ENCODE assay signal across 19 cellular contexts in genomic region chr9:68648164-68648563, GRCh38. TPM values are rescaled to one million over a fixed set of nuclear protein-coding genes. Genes with fewer than 3 reads are reported as not detected.
DNase-seq lines count a peak whose midpoint lies in the region; ATAC-seq and TF ChIP-seq lines count a peak whose summit lies in the region.
"Had no signal": no experiment of that assay in that cellular context is flagged by ENCODE, and none has a peak within 500 bp of the region (broad histone marks: within the 10 kb centered on the region; RNA-seq: fewer than 3 reads in every experiment).

No MANE protein-coding gene starts in this region.

- H3K9me3 ChIP-seq in mucosa of descending colon (no peaks in the 10 kb centered on the region), smooth muscle cell (replicated peaks; ENCODE audit: low read depth) (no peaks in the 10 kb centered on the region)
- H3K9me3 ChIP-seq: A549, BLaER1 had no signal

- no peaks in the 10 kb centered on the region for H3K27me3 Mint-ChIP-seq in activated CD4-positive, alpha-beta T cell treated with anti-CD3 and anti-CD28 coated beads, Interleukin-2, amount 10 ng/mL, durations not matched to agents 24 days and 14 days
- H3K27me3 Mint-ChIP-seq in activated T-helper 2 cell treated with anti-CD3 and anti-CD28 coated beads, Interferon-gamma antibody, Interleukin-2, Interleukin-4, amounts not matched to agents 10 μg/mL and 5 μg/mL and 100 μg/mL, durations not matched to agents 14 hours and 24 hours and 36 hours (ENCODE audit: low read depth), result no peaks in the 10 kb centered on the region
- no peaks in the 10 kb centered on the region for H3K27me3 Mint-ChIP-seq in stimulated activated naive B cell treated with anti-CD40 and anti-IgM and Interleukin-4, amounts not matched to agents 10 μg/mL and 1 μg/mL and 100 μg/mL, for 72 hours

- H2AFZ ChIP-seq in smooth muscle cell (ENCODE audit: low read depth), result no peak overlapping the region

- H3K4me2 ChIP-seq in smooth muscle cell, result no peak overlapping the region
- H3K4me2 ChIP-seq: A549, BLaER1 had no signal

- no peaks in the 10 kb centered on the region for H3K27me3 ChIP-seq in smooth muscle cell (ENCODE audit: low read depth)
- H3K27me3 ChIP-seq: BLaER1 had no signal

- H3K36me3 ChIP-seq in mucosa of descending colon (ENCODE audit: low read depth), result no peaks in the 10 kb centered on the region
- no peaks in the 10 kb centered on the region for H3K36me3 ChIP-seq in smooth muscle cell (ENCODE audit: low read depth)
- H3K36me3 ChIP-seq: BLaER1 had no signal

- no peaks in the 10 kb centered on the region for H4K20me1 ChIP-seq in smooth muscle cell (ENCODE audit: low read depth)
- H4K20me1 ChIP-seq: BLaER1 had no signal

- H3K4me1 Mint-ChIP-seq in activated CD4-positive, alpha-beta T cell treated with anti-CD3 and anti-CD28 coated beads, Interleukin-2, amount 10 ng/mL, durations not matched to agents 24 days and 14 days, result peaks cover 43% of the 10 kb centered on the region
- peaks cover 60% of the 10 kb centered on the region for H3K4me1 Mint-ChIP-seq in activated T-helper 2 cell treated with anti-CD3 and anti-CD28 coated beads, Interferon-gamma antibody, Interleukin-2, Interleukin-4, amounts not matched to agents 10 μg/mL and 5 μg/mL and 100 μg/mL, durations not matched to agents 14 hours and 24 hours and 36 hours (ENCODE audit: low read depth)
- peaks cover 60 to 87% of the 10 kb centered on the region in 2 donors for H3K4me1 Mint-ChIP-seq in stimulated activated naive B cell treated with anti-CD40 and anti-IgM and Interleukin-4, amounts not matched to agents 10 μg/mL and 1 μg/mL and 100 μg/mL, for 72 hours

- H3K27ac Mint-ChIP-seq in activated CD4-positive, alpha-beta T cell treated with anti-CD3 and anti-CD28 coated beads, Interleukin-2, amount 10 ng/mL, durations not matched to agents 24 days and 14 days, result peak overlapping the region; percentile 61
- H3K27ac Mint-ChIP-seq in activated T-helper 2 cell treated with anti-CD3 and anti-CD28 coated beads, Interferon-gamma antibody, Interleukin-2, Interleukin-4, amounts not matched to agents 10 μg/mL and 5 μg/mL and 100 μg/mL, durations not matched to agents 14 hours and 24 hours and 36 hours, result peak overlapping the region; percentile 44
- peak overlapping the region; percentile 81 for H3K27ac Mint-ChIP-seq in stimulated activated naive B cell treated with anti-CD40 and anti-IgM and Interleukin-4, amounts not matched to agents 10 μg/mL and 1 μg/mL and 100 μg/mL, for 72 hours
- H3K27ac Mint-ChIP-seq: CD4-positive, alpha-beta memory T cell had no signal

- DNase-seq in activated CD4-positive, alpha-beta T cell treated with anti-CD3 and anti-CD28 coated beads, Interleukin-2, amount 10 ng/mL, durations not matched to agents 24 days and 14 days, result no peak
- DNase-seq in activated CD4-positive, alpha-beta T cell treated with anti-CD3 and anti-CD28 coated beads, Interleukin-2, amount 50 U/mL, for 1 hour, result no peak
- no peak for DNase-seq in activated T-helper 2 cell treated with anti-CD3 and anti-CD28 coated beads, Interferon-gamma antibody, Interleukin-2, Interleukin-4, amounts not matched to agents 10 μg/mL and 5 μg/mL and 100 μg/mL, durations not matched to agents 14 hours and 24 hours and 36 hours (ENCODE audit: low spot score)
- no peak for DNase-seq in mucosa of descending colon
- no peak for DNase-seq in stimulated activated naive B cell treated with anti-CD40 and anti-IgM and Interleukin-4, amounts not matched to agents 10 μg/mL and 1 μg/mL and 100 μg/mL, for 72 hours
- no peak for DNase-seq in DMS79 treated with DMSO at 0.1 percent for 48 hours (lab: John Stamatoyannopoulos, UW)
- DNase-seq in smooth muscle cell (lab: John Stamatoyannopoulos, UW; ENCODE audit: unreplicated experiment), result no peak
- no peak for DNase-seq in activated naive CD4-positive, alpha-beta T cell treated with Interleukin-2 at 50 U/mL for 16 hours
- DNase-seq: AML-193; CD4-positive, alpha-beta memory T cell; DMS153; DMS79; GF-D8; GOT3; H7 had no signal

- peaks cover 13% of the 10 kb centered on the region for H3K9me3 Mint-ChIP-seq in activated CD4-positive, alpha-beta T cell treated with anti-CD3 and anti-CD28 coated beads, Interleukin-2, amount 10 ng/mL, durations not matched to agents 24 days and 14 days
- no peaks in the 10 kb centered on the region for H3K9me3 Mint-ChIP-seq in activated T-helper 2 cell treated with anti-CD3 and anti-CD28 coated beads, Interferon-gamma antibody, Interleukin-2, Interleukin-4, amounts not matched to agents 10 μg/mL and 5 μg/mL and 100 μg/mL, durations not matched to agents 14 hours and 24 hours and 36 hours
- peaks cover 0 to 9% of the 10 kb centered on the region in 2 donors for H3K9me3 Mint-ChIP-seq in stimulated activated naive B cell treated with anti-CD40 and anti-IgM and Interleukin-4, amounts not matched to agents 10 μg/mL and 1 μg/mL and 100 μg/mL, for 72 hours
- H3K9me3 Mint-ChIP-seq: CD4-positive, alpha-beta memory T cell had no signal

- no peak overlapping the region for H3K9ac ChIP-seq in smooth muscle cell (ENCODE audit: low read depth)
- H3K9ac ChIP-seq: BLaER1 had no signal

- H3K79me2 ChIP-seq in smooth muscle cell (ENCODE audit: low read depth), result no peaks in the 10 kb centered on the region

- H3K4me3 Mint-ChIP-seq in activated CD4-positive, alpha-beta T cell treated with anti-CD3 and anti-CD28 coated beads, Interleukin-2, amount 10 ng/mL, durations not matched to agents 24 days and 14 days, result no peak overlapping the region
- H3K4me3 Mint-ChIP-seq in activated T-helper 2 cell treated with anti-CD3 and anti-CD28 coated beads, Interferon-gamma antibody, Interleukin-2, Interleukin-4, amounts not matched to agents 10 μg/mL and 5 μg/mL and 100 μg/mL, durations not matched to agents 14 hours and 24 hours and 36 hours (ENCODE audit: low read depth), result no peak overlapping the region
- no peak overlapping the region for H3K4me3 Mint-ChIP-seq in stimulated activated naive B cell treated with anti-CD40 and anti-IgM and Interleukin-4, amounts not matched to agents 10 μg/mL and 1 μg/mL and 100 μg/mL, for 72 hours
- H3K4me3 Mint-ChIP-seq: CD14-positive monocyte; CD4-positive, alpha-beta memory T cell had no signal

- WGBS in smooth muscle cell (ENCODE audit: low lambda C conversion rate), result 71% methylated on average over 3 of the region's 3 CpGs

- no peaks in the 10 kb centered on the region for H3F3A ChIP-seq in smooth muscle cell (ENCODE audit: low read depth)

- H3K27ac ChIP-seq in smooth muscle cell (ENCODE audit: low read depth), result no peak overlapping the region
- H3K27ac ChIP-seq: 22Rv1, A549, BLaER1 had no signal

- H3K4me3 ChIP-seq in mucosa of descending colon, result no peak overlapping the region
- no peak overlapping the region for H3K4me3 ChIP-seq in smooth muscle cell
- H3K4me3 ChIP-seq: A549, BLaER1 had no signal

- H3K4me1 ChIP-seq in mucosa of descending colon (ENCODE audit: low read depth) (peaks cover 10% of the 10 kb centered on the region), smooth muscle cell (ENCODE audit: low read depth) (no peaks in the 10 kb centered on the region)
- H3K4me1 ChIP-seq: A549 had no signal

- ATAC-seq in mucosa of descending colon, result peak; percentile 63
- no peak for ATAC-seq in stimulated activated naive B cell treated with anti-CD40 and anti-IgM and Interleukin-4, amounts not matched to agents 10 μg/mL and 1 μg/mL and 100 μg/mL, for 72 hours (replicated peaks)
- ATAC-seq: A549 had no signal

- no peak for TF ChIP-seq CTCF in mucosa of descending colon (IDR thresholded peaks at IDR 0.05)
- TF ChIP-seq CTCF in smooth muscle cell (IDR thresholded peaks at IDR 0.05; ENCODE audit: borderline replicate concordance, insufficient read depth, poor library complexity, severe bottlenecking), result no peak

- peaks cover 4% of the 10 kb centered on the region for H3K36me3 Mint-ChIP-seq in activated CD4-positive, alpha-beta T cell treated with anti-CD3 and anti-CD28 coated beads, Interleukin-2, amount 10 ng/mL, durations not matched to agents 24 days and 14 days (ENCODE audit: low read depth)
- peaks cover 3% of the 10 kb centered on the region for H3K36me3 Mint-ChIP-seq in activated T-helper 2 cell treated with anti-CD3 and anti-CD28 coated beads, Interferon-gamma antibody, Interleukin-2, Interleukin-4, amounts not matched to agents 10 μg/mL and 5 μg/mL and 100 μg/mL, durations not matched to agents 14 hours and 24 hours and 36 hours (ENCODE audit: low read depth)
- peaks cover 0 to 14% of the 10 kb centered on the region in 2 donors for H3K36me3 Mint-ChIP-seq in stimulated activated naive B cell treated with anti-CD40 and anti-IgM and Interleukin-4, amounts not matched to agents 10 μg/mL and 1 μg/mL and 100 μg/mL, for 72 hours
- H3K36me3 Mint-ChIP-seq: CD14-positive monocyte; CD4-positive, alpha-beta memory T cell had no signal

- intact Hi-C loops in activated CD4-positive, alpha-beta T cell treated with anti-CD3 and anti-CD28 coated beads, Interleukin-2, amount 10 ng/mL, durations not matched to agents 24 days and 14 days (cut with micrococcal nuclease), result no loop called here
- intact Hi-C loops in activated T-helper 2 cell treated with anti-CD3 and anti-CD28 coated beads, Interferon-gamma antibody, Interleukin-2, Interleukin-4, amounts not matched to agents 10 μg/mL and 5 μg/mL and 100 μg/mL, durations not matched to agents 14 hours and 24 hours and 36 hours (cut with micrococcal nuclease), result no loop called here
- intact Hi-C loops in mucosa of descending colon (cut with DNase I, micrococcal nuclease), result no loop called here

RNA-seq across cellular contexts. Expression of gene PIP5K1B, which starts 56.9 kb away (rescaled TPM):
- total RNA-seq in activated CD4-positive, alpha-beta T cell treated with anti-CD3 and anti-CD28 coated beads, Interleukin-2, amount 10 ng/mL, durations not matched to agents 24 days and 14 days, result 56.6 and 58.8 TPM in 2 replicates
- total RNA-seq in activated T-helper 2 cell treated with anti-CD3 and anti-CD28 coated beads, Interferon-gamma antibody, Interleukin-2, Interleukin-4, amounts not matched to agents 10 μg/mL and 5 μg/mL and 100 μg/mL, durations not matched to agents 14 hours and 24 hours and 36 hours, result 76.2 and 77.2 TPM in 2 replicates
- total RNA-seq in mucosa of descending colon (100 to 1,000 TPM in 1 of 3 donors, 10 to 100 TPM in 2; 60.0 to 122 (median 73.3) TPM), smooth muscle cell (0.09 TPM in 1 of 2 replicates, not detected in the other)
- polyA plus RNA-seq in smooth muscle cell, result not detected in 2 replicates
- polyA plus RNA-seq: A549 had no signal

Comparison
In these comparisons a context has a peak if more than half of its experiments do, and no peak if none do; other contexts are left out.
1. RNA of gene PIP5K1B, which starts 56.9 kb away (total RNA-seq): 76.2 to 77.2 TPM in activated T-helper 2 cell treated with anti-CD3 and anti-CD28 coated beads, Interferon-gamma antibody, Interleukin-2, Interleukin-4, amounts not matched to agents 10 μg/mL and 5 μg/mL and 100 μg/mL, durations not matched to agents 14 hours and 24 hours and 36 hours, 60.0 to 122 TPM in mucosa of descending colon and 56.6 to 58.8 TPM in activated CD4-positive, alpha-beta T cell treated with anti-CD3 and anti-CD28 coated beads, Interleukin-2, amount 10 ng/mL, durations not matched to agents 24 days and 14 days; 0.09 TPM in smooth muscle cell; every median in the first group is over 10 times any median in the second.
2. Peak in every context shown above with its lines, with median percentiles within 50 percentile points of each other: H3K27ac Mint-ChIP-seq.